In genomic region chr2:219543596-219544358, GRCh38 we compare ENCODE assay signal across 1 cellular context.
TF ChIP-seq lines count a peak whose summit lies in the region.

CHPF (minus strand) TSS chr2:219543809; CDS start chr2:219543538, 271 bp downstream.
TMEM198 (plus strand) TSS chr2:219544028; CDS start chr2:219544728, 700 bp downstream.

TF ChIP-seq in HepG2, 621 proteins besides CTCF, POLR2A, EP300 and RAD21 (continued from another document and continues in another):
- TF ChIP-seq ATF6 (CRISPR knock-in tag; conservative IDR thresholded peaks at IDR 0.05), result no peak
- 0 out of 2 replicates have a peak, but pooled peaks have one; percentile 30 for TF ChIP-seq RORA (CRISPR knock-in tag; IDR thresholded peaks at IDR 0.05)
- peak; percentile 87; the same call in 1 of the 2 replicates for TF ChIP-seq SRY (CRISPR knock-in tag; IDR thresholded peaks at IDR 0.05)
- TF ChIP-seq ZFY (CRISPR knock-in tag; IDR thresholded peaks at IDR 0.05), result peak; percentile 78
- TF ChIP-seq MED8 (CRISPR knock-in tag; IDR thresholded peaks at IDR 0.05; ENCODE audit: insufficient replicate concordance), result no peak
- peak in 1 of 2 experiments; percentile 93; a peak in 2 of 4 replicates for TF ChIP-seq KLF16 (CRISPR knock-in tag; IDR thresholded peaks at IDR 0.05)
- TF ChIP-seq SYNCRIP (IDR thresholded peaks at IDR 0.05; ENCODE audit: insufficient read depth, low read depth, low read length), result no peak
- peak; percentile 96 for TF ChIP-seq GABPB1 (CRISPR knock-in tag; IDR thresholded peaks at IDR 0.05)
- TF ChIP-seq ZNF138 (CRISPR knock-in tag; IDR thresholded peaks at IDR 0.05; ENCODE audit: low read depth), result no peak; the same call in 1 of the 2 replicates
- TF ChIP-seq ZNF770 (CRISPR knock-in tag; IDR thresholded peaks at IDR 0.05), result peak; percentile 43
- TF ChIP-seq CEBPZ (IDR thresholded peaks at IDR 0.05; ENCODE audit: low read length), result no peak
- TF ChIP-seq ZMYM3 (CRISPR knock-in tag; IDR thresholded peaks at IDR 0.05), result 0 out of 2 replicates have a peak, but pooled peaks have one; percentile 37
- TF ChIP-seq ARID5B (CRISPR knock-in tag; IDR thresholded peaks at IDR 0.05), result peak; percentile 66; the same call in 1 of the 2 replicates
- no peak for TF ChIP-seq ZBTB39 (CRISPR knock-in tag; IDR thresholded peaks at IDR 0.05)
- no peak for TF ChIP-seq TBL1XR1 (IDR thresholded peaks at IDR 0.05; ENCODE audit: borderline replicate concordance, low read length, partially characterized antibody)
- no peak for TF ChIP-seq MLLT10 (CRISPR knock-in tag; IDR thresholded peaks at IDR 0.05)
- peak; percentile 93 for TF ChIP-seq SALL2 (CRISPR knock-in tag; IDR thresholded peaks at IDR 0.05)
- no peak for TF ChIP-seq CENPX (CRISPR knock-in tag; IDR thresholded peaks at IDR 0.05)
- TF ChIP-seq ZNF10 (CRISPR knock-in tag; IDR thresholded peaks at IDR 0.05; ENCODE audit: borderline replicate concordance, low read depth), result no peak
- TF ChIP-seq TRIM22 (IDR thresholded peaks at IDR 0.05), result no peak
- peak; percentile 78 for TF ChIP-seq SNAPC2 (CRISPR knock-in tag; IDR thresholded peaks at IDR 0.05)
- TF ChIP-seq ZNF710 (CRISPR knock-in tag; IDR thresholded peaks at IDR 0.05; ENCODE audit: borderline replicate concordance), result no peak
- peak; percentile 96 for TF ChIP-seq HIVEP1 (CRISPR knock-in tag; IDR thresholded peaks at IDR 0.05)
- peak; percentile 85; the same call in 1 of the 2 replicates for TF ChIP-seq ZNF605 (CRISPR knock-in tag; IDR thresholded peaks at IDR 0.05)
- peak; percentile 77 for TF ChIP-seq SP2 (CRISPR knock-in tag; IDR thresholded peaks at IDR 0.05)
- TF ChIP-seq ZNF672 (CRISPR knock-in tag; IDR thresholded peaks at IDR 0.05), result no peak
- TF ChIP-seq CCAR2 (optimal IDR thresholded peaks at IDR 0.05; ENCODE audit: low read depth, low read length), result peak; percentile 51
- peak; percentile 53; the same call in 1 of the 2 replicates for TF ChIP-seq ELK4 (CRISPR knock-in tag; IDR thresholded peaks at IDR 0.05; ENCODE audit: borderline replicate concordance)
- peak; percentile 21 for TF ChIP-seq CBX1 (IDR thresholded peaks at IDR 0.05; ENCODE audit: low read depth)
- TF ChIP-seq DZIP1 (CRISPR knock-in tag; IDR thresholded peaks at IDR 0.05), result no peak; the same call in 1 of the 2 replicates
- TF ChIP-seq FUBP1 (CRISPR knock-in tag; IDR thresholded peaks at IDR 0.05; ENCODE audit: borderline replicate concordance), result no peak
